Comparison of ENCODE assay signal across 23 cellular contexts in genomic region chr5:40479939-40480338, GRCh38.
DNase-seq lines count a peak whose midpoint lies in the region; ATAC-seq and TF ChIP-seq lines count a peak whose summit lies in the region.
"Had no signal": no experiment of that assay in that cellular context is flagged by ENCODE, and none has a peak within 500 bp of the region (broad histone marks: within the 10 kb centered on the region; RNA-seq: fewer than 3 reads in every experiment).

No MANE protein-coding gene starts in this region.

- peak overlapping the region; percentile 12 for H3K4me3 Mint-ChIP-seq in T-helper 2 cell treated with Interferon-gamma antibody and Interleukin-4, amounts not matched to agents 5 μg/mL and 100 μg/mL, for 36 hours
- H3K4me3 Mint-ChIP-seq in activated T-cell treated with anti-CD3 and anti-CD28 coated beads, Interleukin-2, amount 50 U/mL, for 72 hours, result peak overlapping the region; percentile 18 to 50

- H3K4me1 Mint-ChIP-seq in T-helper 2 cell treated with Interferon-gamma antibody and Interleukin-4, amounts not matched to agents 5 μg/mL and 100 μg/mL, for 36 hours (ENCODE audit: low read depth), result peaks cover 49% of the 10 kb centered on the region
- H3K4me1 Mint-ChIP-seq in activated T-cell treated with anti-CD3 and anti-CD28 coated beads, Interleukin-2, amount 50 U/mL, for 72 hours (ENCODE audit: low read depth), result peaks cover 49% of the 10 kb centered on the region

- H3K36me3 ChIP-seq in right atrium auricular region, result no peaks in the 10 kb centered on the region
- H3K36me3 ChIP-seq: pancreas, SJCRH30, upper lobe of left lung had no signal

- H3K27me3 Mint-ChIP-seq in T-helper 2 cell treated with Interferon-gamma antibody and Interleukin-4, amounts not matched to agents 5 μg/mL and 100 μg/mL, for 36 hours (ENCODE audit: low read depth), result no peaks in the 10 kb centered on the region
- no peaks in the 10 kb centered on the region for H3K27me3 Mint-ChIP-seq in activated T-cell treated with anti-CD3 and anti-CD28 coated beads, Interleukin-2, amount 50 U/mL, for 72 hours (ENCODE audit: low read depth)

- peaks cover 6% of the 10 kb centered on the region for H3K36me3 Mint-ChIP-seq in T-helper 2 cell treated with Interferon-gamma antibody and Interleukin-4, amounts not matched to agents 5 μg/mL and 100 μg/mL, for 36 hours (ENCODE audit: low read depth)
- H3K36me3 Mint-ChIP-seq in activated T-cell treated with anti-CD3 and anti-CD28 coated beads, Interleukin-2, amount 50 U/mL, for 72 hours (ENCODE audit: insufficient read depth in 2 of 2), result peaks cover 0 to 1% of the 10 kb centered on the region in 2 donors

- DNase-seq in activated T-cell treated with anti-CD3 and anti-CD28 coated beads for 24 hours (ENCODE audit: low read depth) (peak; percentile 18), DMS153 (lab: John Stamatoyannopoulos, UW) (no peak), kidney tubule cell (ENCODE audit: low spot score) (no peak), right atrium auricular region (ENCODE audit: low spot score) (no peak)
- no peak for DNase-seq in activated T-cell treated with anti-CD3 and anti-CD28 coated beads, Interleukin-2, amount 50 U/mL, for 1 hour
- peak; percentile 49 for DNase-seq in T-helper 2 cell treated with Interferon-gamma antibody and Interleukin-4, amounts not matched to agents 5 μg/mL and 100 μg/mL, for 36 hours (ENCODE audit: low spot score)
- peak; percentile 38 to 40 for DNase-seq in activated T-cell treated with anti-CD3 and anti-CD28 coated beads, Interleukin-2, amount 50 U/mL, for 72 hours
- DNase-seq in stimulated activated CD8-positive, alpha-beta memory T cell treated with anti-CD3 and anti-CD28 coated beads, Interleukin-15, amount 100 ng/mL, for 48 hours (ENCODE audit: low read depth in 2 of 2), result peak; percentile 12 to 16
- DNase-seq: ACHN; activated CD4-positive, CD25-positive, alpha-beta regulatory T cell treated with anti-CD3 and anti-CD28 coated beads, Interleukin-2, amount 50 U/mL, for 72 hours; cerebellar nuclear complex; DMS53; IMR-90; left cardiac atrium; NCI-H146; NCI-H2107; NCI-H446 treated with DMSO at 0.1 percent for 48 hours; NCI-H82; pancreas; retina; SJCRH30; upper lobe of left lung had no signal

- no peaks in the 10 kb centered on the region for H3K27me3 ChIP-seq in right atrium auricular region
- H3K27me3 ChIP-seq: pancreas, SJCRH30, upper lobe of left lung had no signal

- ATAC-seq in activated T-cell treated with anti-CD3 and anti-CD28 coated beads, Interleukin-2, amount 50 U/mL, for 72 hours (replicated peaks in 1 of 2), result peak; percentile 80 to 81
- ATAC-seq: pancreas had no signal

- H3K9me3 Mint-ChIP-seq in T-helper 2 cell treated with Interferon-gamma antibody and Interleukin-4, amounts not matched to agents 5 μg/mL and 100 μg/mL, for 36 hours, result peaks cover 7% of the 10 kb centered on the region
- H3K9me3 Mint-ChIP-seq in activated T-cell treated with anti-CD3 and anti-CD28 coated beads, Interleukin-2, amount 50 U/mL, for 72 hours, result no peaks in the 10 kb centered on the region

- no peaks in the 10 kb centered on the region for H3K4me1 ChIP-seq in right atrium auricular region
- H3K4me1 ChIP-seq: SJCRH30, upper lobe of left lung had no signal

- no peak overlapping the region for H3K27ac Mint-ChIP-seq in T-helper 2 cell treated with Interferon-gamma antibody and Interleukin-4, amounts not matched to agents 5 μg/mL and 100 μg/mL, for 36 hours
- H3K27ac Mint-ChIP-seq in activated T-cell treated with anti-CD3 and anti-CD28 coated beads, Interleukin-2, amount 50 U/mL, for 72 hours, result peak overlapping the region; percentile 81

- no peaks in the 10 kb centered on the region for H3K9me3 ChIP-seq in right atrium auricular region
- H3K9me3 ChIP-seq: pancreas, SJCRH30, upper lobe of left lung had no signal

- H3K4me3 ChIP-seq in right atrium auricular region, result no peak overlapping the region
- H3K4me3 ChIP-seq: pancreas, SJCRH30, smooth muscle cell, upper lobe of left lung had no signal

- TF ChIP-seq CTCF in right atrium auricular region (IDR thresholded peaks at IDR 0.05), result no peak

- H3K27ac ChIP-seq in right atrium auricular region, result no peak overlapping the region
- H3K27ac ChIP-seq: pancreas, SJCRH30, upper lobe of left lung had no signal

Comparison
In these comparisons a context has a peak if more than half of its experiments do, and no peak if none do; other contexts are left out.
1. DNase-seq: peak in activated T-cell treated with anti-CD3 and anti-CD28 coated beads for 24 hours (single experiment), T-helper 2 cell treated with Interferon-gamma antibody and Interleukin-4, amounts not matched to agents 5 μg/mL and 100 μg/mL, for 36 hours (single experiment), activated T-cell treated with anti-CD3 and anti-CD28 coated beads, Interleukin-2, amount 50 U/mL, for 72 hours (2 of 2) and stimulated activated CD8-positive, alpha-beta memory T cell treated with anti-CD3 and anti-CD28 coated beads, Interleukin-15, amount 100 ng/mL, for 48 hours (2 of 2); none in activated T-cell treated with anti-CD3 and anti-CD28 coated beads, Interleukin-2, amount 50 U/mL, for 1 hour (single experiment), DMS153 (single experiment), kidney tubule cell (single experiment) and right atrium auricular region (single experiment).